10 cellular contexts compared by ENCODE assay signal in genomic region chr7:42929449-42929848, GRCh38. TPM values are rescaled to one million over a fixed set of nuclear protein-coding genes. Genes with fewer than 3 reads are reported as not detected.
DNase-seq lines count a peak whose midpoint lies in the region; ATAC-seq and TF ChIP-seq lines count a peak whose summit lies in the region.
"Had no signal": no experiment of that assay in that cellular context is flagged by ENCODE, and none has a peak within 500 bp of the region (broad histone marks: within the 10 kb centered on the region; RNA-seq: fewer than 3 reads in every experiment).

No MANE protein-coding gene starts in this region.

- no peaks in the 10 kb centered on the region for H3K27me3 Mint-ChIP-seq in activated CD4-positive, alpha-beta T cell treated with anti-CD3 and anti-CD28 coated beads for 36 hours
- H3K27me3 Mint-ChIP-seq in brain (peaks cover 15% of the 10 kb centered on the region), neural crest cell (ENCODE audit: low read depth) (no peaks in the 10 kb centered on the region)

- H3K4me2 ChIP-seq in Loucy (ENCODE audit: low read depth, low read length, poor library complexity, severe bottlenecking), result peak overlapping the region; percentile 100

- no peaks in the 10 kb centered on the region for H3K9me2 ChIP-seq in Loucy (replicated peaks; ENCODE audit: low read depth, low read length)

- intact Hi-C loops in activated CD4-positive, alpha-beta T cell treated with anti-CD3 and anti-CD28 coated beads for 36 hours (cut with DNase I, micrococcal nuclease), result no loop called here

- peak overlapping the region; percentile 98 for H3K4me3 Mint-ChIP-seq in activated CD4-positive, alpha-beta T cell treated with anti-CD3 and anti-CD28 coated beads for 36 hours
- H3K4me3 Mint-ChIP-seq in brain, result peak overlapping the region; percentile 35 to 99 (median 96)
- peak overlapping the region; percentile 50 for H3K4me3 Mint-ChIP-seq in neural crest cell

- H3K27me3 ChIP-seq in Loucy (ENCODE audit: insufficient read depth, low read length, poor library complexity, severe bottlenecking), result no peaks in the 10 kb centered on the region

- POLR2A ChIA-PET in activated CD4-positive, alpha-beta T cell treated with anti-CD3 and anti-CD28 coated beads for 36 hours (lab: Charles Lee), result no interaction called here

- H3K4me1 Mint-ChIP-seq in activated CD4-positive, alpha-beta T cell treated with anti-CD3 and anti-CD28 coated beads for 36 hours, result peaks cover 70% of the 10 kb centered on the region
- H3K4me1 Mint-ChIP-seq in brain (peaks cover 73% of the 10 kb centered on the region), neural crest cell (peaks cover 46% of the 10 kb centered on the region)

- DNase-seq in activated CD4-positive, alpha-beta T cell treated with anti-CD3 and anti-CD28 coated beads for 36 hours, result no peak
- no peak for DNase-seq in activated CD4-positive, alpha-beta T cell treated with anti-CD3 and anti-CD28 coated beads, Interleukin-2, amount 50 U/mL, for 1 hour
- DNase-seq in neural crest cell (ENCODE audit: low read depth, low spot score), result no peak
- no peak for DNase-seq in NCI-H526 (lab: John Stamatoyannopoulos, UW)
- DNase-seq in NCI-H146 treated with DMSO at 0.1 percent for 48 hours (lab: John Stamatoyannopoulos, UW; ENCODE audit: unreplicated experiment), result no peak
- DNase-seq: NCI-H1105, psoas muscle had no signal

- H3K9me3 ChIP-seq in Loucy (ENCODE audit: insufficient read depth, low read depth, low read length), result no peaks in the 10 kb centered on the region
- H3K9me3 ChIP-seq: psoas muscle had no signal

- CTCF ChIA-PET in activated CD4-positive, alpha-beta T cell treated with anti-CD3 and anti-CD28 coated beads for 36 hours (lab: Charles Lee), result interaction anchor here (0.6 to 2.0 kb wide), 6 partner anchors 10 to 332 kb away, joined by 3 to 10 read pairs (median 4); no protein-coding TSS in a partner anchor

- H3K4me1 ChIP-seq in Loucy (ENCODE audit: insufficient read depth, low read length, poor library complexity, severe bottlenecking), result peaks cover 71% of the 10 kb centered on the region

- peak overlapping the region; percentile 93 for H3K9ac ChIP-seq in Loucy (ENCODE audit: low read depth, low read length, poor library complexity, severe bottlenecking)

- TF ChIP-seq CTCF in Loucy (conservative IDR thresholded peaks at IDR 0.05; ENCODE audit: low read length) (no peak), brain (conservative IDR thresholded peaks at IDR 0.05) (no peak), neural crest cell (conservative IDR thresholded peaks at IDR 0.05) (no peak)

- H3K9me3 Mint-ChIP-seq in activated CD4-positive, alpha-beta T cell treated with anti-CD3 and anti-CD28 coated beads for 36 hours (ENCODE audit: low read depth), result no peaks in the 10 kb centered on the region
- H3K9me3 Mint-ChIP-seq in brain (no peaks in the 10 kb centered on the region), neural crest cell (no peaks in the 10 kb centered on the region)

- H3K4me3 ChIP-seq in Loucy (ENCODE audit: low read length, poor library complexity, severe bottlenecking), result peak overlapping the region; percentile 90

- peak overlapping the region; percentile 67 for H3K27ac Mint-ChIP-seq in activated CD4-positive, alpha-beta T cell treated with anti-CD3 and anti-CD28 coated beads for 36 hours
- H3K27ac Mint-ChIP-seq in brain, result peak overlapping the region in 2 of 5 experiments; percentile 1 to 8
- no peak overlapping the region for H3K27ac Mint-ChIP-seq in neural crest cell (ENCODE audit: unreplicated experiment)

- peaks cover 27% of the 10 kb centered on the region for H3K36me3 ChIP-seq in Loucy (ENCODE audit: insufficient read depth, low read length)

- no peak for ATAC-seq in activated CD4-positive, alpha-beta T cell treated with anti-CD3 and anti-CD28 coated beads for 36 hours
- ATAC-seq in HG03565 (IDR thresholded peaks at IDR 0.05; ENCODE audit: unreplicated experiment), result no peak
- ATAC-seq: psoas muscle had no signal

- peaks cover 97% of the 10 kb centered on the region for H3K79me2 ChIP-seq in Loucy (ENCODE audit: insufficient read depth, low read length)

- peaks cover 45% of the 10 kb centered on the region for H3K36me3 Mint-ChIP-seq in activated CD4-positive, alpha-beta T cell treated with anti-CD3 and anti-CD28 coated beads for 36 hours (ENCODE audit: low read depth)
- H3K36me3 Mint-ChIP-seq in brain, result peaks cover 18% of the 10 kb centered on the region
- H3K36me3 Mint-ChIP-seq in neural crest cell (ENCODE audit: low read depth), result peaks cover 2% of the 10 kb centered on the region

- no peak overlapping the region for H2AFZ ChIP-seq in Loucy (ENCODE audit: low read length)

- H4K20me1 ChIP-seq in Loucy (ENCODE audit: insufficient read depth, low read length, poor library complexity, severe bottlenecking), result peaks cover 66% of the 10 kb centered on the region

- no peaks in the 10 kb centered on the region for H3F3A ChIP-seq in Loucy (ENCODE audit: low read depth)

RNA-seq across cellular contexts. Expression of gene PSMA2, which starts 2.5 kb away (rescaled TPM):
- total RNA-seq in activated CD4-positive, alpha-beta T cell treated with anti-CD3 and anti-CD28 coated beads for 36 hours, result 100 to 1,000 TPM; 109 to 217 TPM
- 69.3 TPM for polyA plus RNA-seq in brain (ENCODE audit: insufficient read depth, low read depth, low replicate concordance)
- total RNA-seq in neural crest cell, result 128 and 130 TPM in 2 replicates

RNA-seq across cellular contexts. Expression of gene MRPL32, which starts 2.7 kb away (rescaled TPM):
- total RNA-seq in activated CD4-positive, alpha-beta T cell treated with anti-CD3 and anti-CD28 coated beads for 36 hours, result 10 to 100 TPM; 74.7 to 75.5 TPM
- 30.8 TPM for polyA plus RNA-seq in brain (ENCODE audit: insufficient read depth, low read depth, low replicate concordance)
- total RNA-seq in neural crest cell, result 50.1 and 52.6 TPM in 2 replicates

RNA-seq across cellular contexts. Expression of gene C7orf25, which starts 17.6 kb away (rescaled TPM):
- total RNA-seq in activated CD4-positive, alpha-beta T cell treated with anti-CD3 and anti-CD28 coated beads for 36 hours, result 1 to 10 TPM; 2.7 to 5.4 TPM
- 1.7 TPM for polyA plus RNA-seq in brain (ENCODE audit: insufficient read depth, low read depth, low replicate concordance)
- 3.7 and 6.9 TPM in 2 replicates for total RNA-seq in neural crest cell
